15 cellular contexts compared by ENCODE assay signal in genomic region chr9:136374183-136374575, GRCh38.
"Had no signal": no experiment of that assay in that cellular context is flagged by ENCODE, and none has a peak within 500 bp of the region (broad histone marks: within the 10 kb centered on the region; RNA-seq: fewer than 3 reads in every experiment).

No MANE protein-coding gene starts in this region.

- H3K27ac ChIP-seq: colonic mucosa, foreskin keratinocyte, tibial nerve had no signal

- H3K4me3 Mint-ChIP-seq: activated naive CD8-positive, alpha-beta T cell; natural killer cell; T-helper 1 cell treated with Interleukin-12 subunit alpha and Interleukin-12 subunit beta and Interleukin-4 antibody, amounts not matched to agents 30 μg/mL and 1 μg/mL, for 36 hours had no signal

- H3K36me3 Mint-ChIP-seq: activated naive CD8-positive, alpha-beta T cell; natural killer cell had no signal

- H3K9me3 ChIP-seq: colonic mucosa, tibial nerve, vagina had no signal

- H3K27ac Mint-ChIP-seq: activated naive CD8-positive, alpha-beta T cell; natural killer cell; progenitor cell of endocrine pancreas; T-helper 1 cell treated with Interleukin-12 subunit alpha and Interleukin-12 subunit beta and Interleukin-4 antibody, amounts not matched to agents 30 μg/mL and 1 μg/mL, for 36 hours had no signal

- H3K9me3 Mint-ChIP-seq: natural killer cell; T-helper 1 cell treated with Interleukin-12 subunit alpha and Interleukin-12 subunit beta and Interleukin-4 antibody, amounts not matched to agents 30 μg/mL and 1 μg/mL, for 36 hours had no signal

- H3K4me1 ChIP-seq: colonic mucosa, foreskin keratinocyte had no signal

- H3K36me3 ChIP-seq: colonic mucosa, vagina had no signal

- ATAC-seq: foreskin keratinocyte had no signal

- DNase-seq: activated gamma-delta T cell treated with Interleukin-2 at 50 U/mL for 16 hours; amniotic stem cell; central memory CD4-positive, alpha-beta T cell; colonic mucosa; foreskin keratinocyte; mesendoderm; natural killer cell; small intestine; stimulated activated CD4-positive, alpha-beta T cell treated with anti-CD3 and anti-CD28 coated beads, Interleukin-4, amount 100 ng/mL, for 24 hours; stimulated activated naive CD4-positive, alpha-beta T cell treated with Interleukin-2 at 50 U/mL for 16 hours had no signal

- H3K27me3 Mint-ChIP-seq: activated naive CD8-positive, alpha-beta T cell; progenitor cell of endocrine pancreas had no signal

- H3K4me1 Mint-ChIP-seq: natural killer cell had no signal

- FAIRE-seq: small intestine had no signal

- H3K27me3 ChIP-seq: colonic mucosa, foreskin keratinocyte, tibial nerve, vagina had no signal
